Comparison of ENCODE assay signal across 18 cellular contexts in the genomic region with DNA sequence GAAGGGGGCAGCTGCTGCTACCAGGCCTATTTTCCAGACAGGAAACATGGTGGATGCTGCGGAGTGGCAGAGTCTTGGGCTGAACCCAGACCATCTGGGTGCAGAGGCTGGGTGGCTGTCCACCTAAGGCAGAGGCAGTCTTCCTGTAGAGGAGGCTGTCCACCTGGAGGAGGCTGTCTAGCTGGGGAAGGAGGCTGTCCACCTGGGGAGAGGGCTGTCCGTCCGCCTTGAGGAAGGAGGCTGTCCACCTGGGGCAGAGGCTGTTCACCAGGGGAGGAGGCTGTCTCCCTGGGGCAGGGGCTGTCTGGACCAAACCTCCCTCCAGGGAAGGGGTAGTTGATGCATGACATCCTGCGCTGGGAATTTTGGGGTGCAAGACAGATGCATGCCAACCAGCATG. TPM values are rescaled to one million over a fixed set of nuclear protein-coding genes. Genes with fewer than 3 reads are reported as not detected.
DNase-seq lines count a peak whose midpoint lies in the region; ATAC-seq lines count a peak whose summit lies in the region.
"Had no signal": no experiment of that assay in that cellular context is flagged by ENCODE, and none has a peak within 500 bp of the region (broad histone marks: within the 10 kb centered on the region; RNA-seq: fewer than 3 reads in every experiment).

No MANE protein-coding gene starts in this region.

- no peaks in the 10 kb centered on the region for H3K4me1 Mint-ChIP-seq in activated CD4-positive, alpha-beta memory T cell treated with anti-CD3 and anti-CD28 coated beads, Interleukin-2, amount 10 ng/mL, durations not matched to agents 7 days and 5 days
- H3K4me1 Mint-ChIP-seq: CD4-positive, alpha-beta memory T cell had no signal

- no peak overlapping the region for H4K5ac ChIP-seq in mesendoderm (ENCODE audit: low read length)

- H3K79me1 ChIP-seq in mesendoderm (ENCODE audit: low read length) (no peaks in the 10 kb centered on the region), neuronal stem cell (ENCODE audit: low read depth, low read length) (no peaks in the 10 kb centered on the region)

- CTCF ChIA-PET in activated CD4-positive, alpha-beta memory T cell treated with anti-CD3 and anti-CD28 coated beads, Interleukin-2, amount 10 ng/mL, durations not matched to agents 7 days and 5 days (lab: Charles Lee): no interaction called here

- no peak overlapping the region for H3K4me3 Mint-ChIP-seq in activated CD4-positive, alpha-beta memory T cell treated with anti-CD3 and anti-CD28 coated beads, Interleukin-2, amount 10 ng/mL, durations not matched to agents 7 days and 5 days
- H3K4me3 Mint-ChIP-seq: CD4-positive, alpha-beta memory T cell; GM23338; HFFc6 had no signal

- WGBS in mesendoderm (ENCODE audit: extremely low coverage, insufficient coverage, low lambda C conversion rate): no CpG with 5 or more reads among the region's 4 CpGs
- WGBS in neuronal stem cell (ENCODE audit: extremely low coverage in 2 of 2, insufficient read length in 2 of 2, insufficient replicate concordance in 1 of 2), 2 donors: no CpG with 5 or more reads among the region's 4 CpGs
- WGBS in aorta, 2 donors: 94 to 95% methylated on average over 4 of the region's 4 CpGs

- H3K4ac ChIP-seq in mesendoderm (ENCODE audit: low read depth, low read length) (no peak overlapping the region), neuronal stem cell (ENCODE audit: low read length) (no peak overlapping the region)

- DNase-seq in mesendoderm (no peak), neuronal stem cell (ENCODE audit: low spot score) (no peak), aorta (peak; percentile 14 to 61), ureter (ENCODE audit: low spot score) (no peak)
- DNase-seq in stimulated activated CD8-positive, alpha-beta memory T cell treated with anti-CD3 and anti-CD28 coated beads, Interleukin-4, amount 100 ng/mL, for 48 hours: no peak
- DNase-seq in activated CD4-positive, alpha-beta memory T cell treated with anti-CD3 and anti-CD28 coated beads, Interleukin-2, amount 10 ng/mL, durations not matched to agents 7 days and 5 days: no peak
- DNase-seq: Calu3; CD4-positive, alpha-beta memory T cell; COR-L47; DMS153; GF-D8; HFFc6 had no signal

- no peak overlapping the region for H3K56ac ChIP-seq in mesendoderm (ENCODE audit: low read length)

- H2AFZ ChIP-seq in neuronal stem cell (ENCODE audit: low read length): no peak overlapping the region
- H2AFZ ChIP-seq: GM23338 had no signal

- H4K8ac ChIP-seq in mesendoderm (ENCODE audit: low read depth, low read length) (no peak overlapping the region), neuronal stem cell (ENCODE audit: low read depth, low read length) (no peak overlapping the region)

- ATAC-seq in aorta (ENCODE audit: low FRiP score): no peak

- no peaks in the 10 kb centered on the region for H3K4me1 ChIP-seq in mesendoderm (ENCODE audit: control insufficient read depth, low read depth, low read length)
- peaks cover 17 to 27% of the 10 kb centered on the region in 2 donors for H3K4me1 ChIP-seq in neuronal stem cell (ENCODE audit: control insufficient read depth in 2 of 2, insufficient read depth in 1 of 2, low read depth in 1 of 2, low read length in 2 of 2)
- H3K4me1 ChIP-seq in aorta (ENCODE audit: control insufficient read depth in 1 of 2, insufficient read depth in 2 of 2, low read length in 2 of 2): no peaks in the 10 kb centered on the region

- POLR2A ChIA-PET in activated CD4-positive, alpha-beta memory T cell treated with anti-CD3 and anti-CD28 coated beads, Interleukin-2, amount 10 ng/mL, durations not matched to agents 7 days and 5 days (lab: Charles Lee): no interaction called here

- H3K36me3 ChIP-seq in mesendoderm (ENCODE audit: control insufficient read depth, insufficient read depth, low read length): no peaks in the 10 kb centered on the region
- no peaks in the 10 kb centered on the region for H3K36me3 ChIP-seq in neuronal stem cell (replicated peaks in 1 of 2; ENCODE audit: control insufficient read depth in 2 of 2, insufficient read depth in 2 of 2, low read length in 2 of 2)
- H3K36me3 ChIP-seq in aorta (ENCODE audit: control insufficient read depth in 1 of 2, insufficient read depth in 2 of 2, low read length in 1 of 2): no peaks in the 10 kb centered on the region
- H3K36me3 ChIP-seq: HAP-1 had no signal

- H3K4me3 ChIP-seq in mesendoderm (ENCODE audit: low read length) (no peak overlapping the region), neuronal stem cell (ENCODE audit: low read length in 2 of 2) (no peak overlapping the region), aorta (ENCODE audit: low read length in 2 of 2) (no peak overlapping the region)
- H3K4me3 ChIP-seq: GM23338, HAP-1 had no signal

- H2AK5ac ChIP-seq in mesendoderm (ENCODE audit: low read length) (no peak overlapping the region), neuronal stem cell (ENCODE audit: low read depth, low read length) (peak overlapping the region; percentile 91)

- H3K27ac Mint-ChIP-seq in activated CD4-positive, alpha-beta memory T cell treated with anti-CD3 and anti-CD28 coated beads, Interleukin-2, amount 10 ng/mL, durations not matched to agents 7 days and 5 days: no peak overlapping the region
- H3K27ac Mint-ChIP-seq: CD4-positive, alpha-beta memory T cell; GM23338; HFFc6 had no signal

- H4K91ac ChIP-seq in neuronal stem cell (ENCODE audit: low read depth, low read length, poor library complexity): no peak overlapping the region

- peak overlapping the region; percentile 2 for H2BK12ac ChIP-seq in neuronal stem cell (ENCODE audit: low read length)

- H2BK120ac ChIP-seq in mesendoderm (ENCODE audit: low read depth, low read length) (no peak overlapping the region), neuronal stem cell (ENCODE audit: low read depth, low read length) (peak overlapping the region; percentile 76)

- H3K9me3 Mint-ChIP-seq in activated CD4-positive, alpha-beta memory T cell treated with anti-CD3 and anti-CD28 coated beads, Interleukin-2, amount 10 ng/mL, durations not matched to agents 7 days and 5 days: no peaks in the 10 kb centered on the region
- H3K9me3 Mint-ChIP-seq: CD4-positive, alpha-beta memory T cell; GM23338; HFFc6 had no signal

- H2BK5ac ChIP-seq in mesendoderm (ENCODE audit: low read length): no peak overlapping the region
- H2BK5ac ChIP-seq in neuronal stem cell (ENCODE audit: low read length): no peak overlapping the region

- H3K27me3 Mint-ChIP-seq in activated CD4-positive, alpha-beta memory T cell treated with anti-CD3 and anti-CD28 coated beads, Interleukin-2, amount 10 ng/mL, durations not matched to agents 7 days and 5 days: peaks cover 18% of the 10 kb centered on the region

- peak overlapping the region; percentile 32 for H3K14ac ChIP-seq in neuronal stem cell (ENCODE audit: low read length)

- intact Hi-C loops in aorta (cut with DNase I): no loop called here

- H3K36me3 Mint-ChIP-seq in activated CD4-positive, alpha-beta memory T cell treated with anti-CD3 and anti-CD28 coated beads, Interleukin-2, amount 10 ng/mL, durations not matched to agents 7 days and 5 days (ENCODE audit: low read depth): no peaks in the 10 kb centered on the region
- H3K36me3 Mint-ChIP-seq: CD4-positive, alpha-beta memory T cell had no signal

- no peaks in the 10 kb centered on the region for H3K9me3 ChIP-seq in neuronal stem cell (replicated peaks in 1 of 2; ENCODE audit: control insufficient read depth in 2 of 2, insufficient read depth in 1 of 2, low read depth in 1 of 2, low read length in 2 of 2)
- no peaks in the 10 kb centered on the region for H3K9me3 ChIP-seq in aorta (ENCODE audit: control insufficient read depth, low read length)
- H3K9me3 ChIP-seq: HAP-1 had no signal

- H3K27ac ChIP-seq in mesendoderm (ENCODE audit: low read depth, low read length) (no peak overlapping the region), neuronal stem cell (replicated peaks; ENCODE audit: low read length) (no peak overlapping the region), aorta (ENCODE audit: low read depth in 1 of 2, low read length in 2 of 2) (no peak overlapping the region)

- H2BK15ac ChIP-seq in mesendoderm (replicated peaks; ENCODE audit: low read depth): no peak overlapping the region
- H2BK15ac ChIP-seq in neuronal stem cell (ENCODE audit: low read length): peak overlapping the region; percentile 76

- H3K79me2 ChIP-seq in mesendoderm (ENCODE audit: control insufficient read depth, insufficient read depth, low read length): no peaks in the 10 kb centered on the region

- no peak overlapping the region for H3K18ac ChIP-seq in mesendoderm (ENCODE audit: low read length)
- H3K18ac ChIP-seq in neuronal stem cell (ENCODE audit: low read length): peak overlapping the region; percentile 89

- no peak overlapping the region for H3K9ac ChIP-seq in mesendoderm (ENCODE audit: low read length)
- H3K9ac ChIP-seq in neuronal stem cell (ENCODE audit: low read depth, low read length, poor library complexity): peak overlapping the region; percentile 55

- peak overlapping the region; percentile 24 for H3K23ac ChIP-seq in mesendoderm (ENCODE audit: low read length)
- H3K23ac ChIP-seq in neuronal stem cell (ENCODE audit: low read depth, low read length, poor library complexity): no peak overlapping the region

- H3K27me3 ChIP-seq in mesendoderm (ENCODE audit: insufficient read depth, low read length, poor library complexity) (no peaks in the 10 kb centered on the region), neuronal stem cell (ENCODE audit: control insufficient read depth in 3 of 3, insufficient read depth in 3 of 3, low read depth in 1 of 3, low read length in 3 of 3) (peaks cover 0 to 37% (median 0%) of the 10 kb centered on the region in 3 experiments), aorta (ENCODE audit: control insufficient read depth in 1 of 2, insufficient read depth in 2 of 2, low read length in 1 of 2) (peaks cover 0 to 2% of the 10 kb centered on the region in 2 donors)

- H3K4me2 ChIP-seq in mesendoderm (ENCODE audit: low read length): no peak overlapping the region
- no peak overlapping the region for H3K4me2 ChIP-seq in neuronal stem cell (ENCODE audit: insufficient read depth, low read length, poor library complexity, severe bottlenecking)
- H3K4me2 ChIP-seq: GM23338 had no signal

RNA-seq across cellular contexts. Expression of a gene that starts 39.2 kb away (rescaled TPM):
- polyA plus RNA-seq in mesendoderm (2013, experiment 1 of 2): not detected
- polyA plus RNA-seq in mesendoderm (2013, experiment 2 of 2): not detected
- 0.08 TPM for polyA plus RNA-seq in neuronal stem cell (2013, experiment 1 of 2)
- 0.10 TPM for polyA plus RNA-seq in neuronal stem cell (2013, experiment 2 of 2)
- total RNA-seq in aorta: not detected
- not detected for polyA plus RNA-seq in aorta
- total RNA-seq in ureter: not detected
- total RNA-seq in activated CD4-positive, alpha-beta memory T cell treated with anti-CD3 and anti-CD28 coated beads, Interleukin-2, amount 10 ng/mL, durations not matched to agents 7 days and 5 days: not detected
- total RNA-seq: A172; A673; Calu3; CD4-positive, alpha-beta memory T cell; G401; GM23338; HFFc6 had no signal
- polyA plus RNA-seq: BJ; CD4-positive, alpha-beta memory T cell; GM23338 had no signal

Comparison
In these comparisons a context has a peak if more than half of its experiments do, and no peak if none do; other contexts are left out.
1. DNase-seq: peak in aorta (2 of 2); none in mesendoderm (single experiment), neuronal stem cell (single experiment), stimulated activated CD8-positive, alpha-beta memory T cell treated with anti-CD3 and anti-CD28 coated beads, Interleukin-4, amount 100 ng/mL, for 48 hours (single experiment), ureter (single experiment) and activated CD4-positive, alpha-beta memory T cell treated with anti-CD3 and anti-CD28 coated beads, Interleukin-2, amount 10 ng/mL, durations not matched to agents 7 days and 5 days (single experiment).